1 cellular context compared by ENCODE assay signal in the genomic region with DNA sequence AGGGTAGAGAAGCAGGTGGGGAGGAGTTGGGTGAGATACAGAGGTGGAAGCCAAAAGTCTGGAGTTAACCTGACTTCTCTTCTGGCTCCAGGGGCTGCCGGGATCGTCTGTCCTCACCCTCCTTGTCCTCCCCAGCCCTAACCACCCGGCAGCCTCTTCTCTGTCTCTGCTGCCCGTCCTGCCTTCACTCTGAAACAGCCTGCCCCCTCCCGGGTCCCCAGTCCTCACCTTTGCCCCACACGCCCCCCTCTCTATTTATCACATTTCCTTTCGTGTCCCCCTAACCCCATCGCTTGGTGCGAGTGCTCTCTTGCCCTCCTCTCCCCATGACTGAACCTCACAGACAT.
TF ChIP-seq lines count a peak whose summit lies in the region.

No MANE protein-coding gene starts in this region.

TF ChIP-seq in endothelial cell of umbilical vein, 7 proteins besides CTCF, POLR2A, EP300 and RAD21:
- TF ChIP-seq EZH2 (IDR thresholded peaks at IDR 0.05; ENCODE audit: borderline replicate concordance, low read depth, low read length, severe bottlenecking) (peak; percentile 49), GATA2 (IDR thresholded peaks at IDR 0.05; ENCODE audit: insufficient read depth, insufficient read length, low read depth, low read length) (no peak)
